8 cellular contexts compared by ENCODE assay signal in the genomic region with DNA sequence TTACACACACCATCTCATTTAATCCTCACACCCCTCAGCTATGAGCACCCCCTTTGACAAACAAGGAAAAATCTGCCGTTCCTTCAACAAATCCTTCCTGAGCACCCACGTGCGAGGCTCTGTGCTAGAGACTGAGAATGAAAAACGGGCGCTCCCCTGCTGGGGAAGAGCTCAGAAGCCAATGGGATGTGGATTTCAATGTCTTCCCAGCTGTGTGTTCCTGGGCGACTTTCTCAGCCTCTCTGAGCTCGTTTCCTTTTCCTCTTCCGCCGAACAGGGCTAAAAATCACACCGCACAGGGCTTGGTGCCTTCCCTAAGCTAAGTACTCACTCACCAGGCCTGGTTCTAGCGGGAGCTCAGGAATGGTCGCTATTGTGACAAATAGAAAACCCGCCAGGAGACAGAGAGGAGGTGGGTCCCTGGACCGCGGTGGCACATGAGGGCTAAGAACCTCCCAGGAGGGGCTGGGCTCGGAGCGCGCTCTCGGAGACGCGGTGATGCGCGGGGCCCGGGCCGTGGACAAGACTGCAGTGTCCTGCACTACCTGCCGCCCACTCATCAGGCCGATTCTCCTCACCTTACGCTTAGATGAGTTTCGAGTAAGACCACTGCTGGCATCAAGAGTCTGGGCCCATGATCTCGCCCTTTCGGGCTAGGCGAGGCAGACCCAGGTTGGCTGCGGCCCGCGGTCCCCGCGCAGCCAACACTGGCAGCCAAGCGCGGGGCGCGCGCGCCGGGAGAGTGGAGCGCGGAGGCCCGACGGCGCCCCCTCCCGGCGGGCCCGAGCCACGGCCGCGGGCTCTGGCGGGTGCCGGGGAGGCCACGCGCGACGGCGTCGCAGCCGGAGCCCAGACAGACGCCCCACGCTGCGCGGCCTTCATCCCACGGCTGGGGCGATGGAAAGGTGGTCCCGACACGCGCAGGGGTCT. TPM values are rescaled to one million over a fixed set of nuclear protein-coding genes. Genes with fewer than 3 reads are reported as not detected.
DNase-seq lines count a peak whose midpoint lies in the region; ATAC-seq and TF ChIP-seq lines count a peak whose summit lies in the region.

No MANE protein-coding gene starts in this region.

- H3K36me3 ChIP-seq in CD8-positive, alpha-beta memory T cell (ENCODE audit: insufficient read depth, low read length): no peaks in the 10 kb centered on the region
- H3K36me3 ChIP-seq in HUES48 (ENCODE audit: control insufficient read depth, insufficient read depth, low read length): peaks cover 5% of the 10 kb centered on the region

- peak overlapping the region; percentile 64 for H3K27ac ChIP-seq in CD8-positive, alpha-beta memory T cell (ENCODE audit: low read depth, low read length)
- no peak overlapping the region for H3K27ac ChIP-seq in HUES48 (ENCODE audit: low read depth, low read length)

- peak overlapping the region; percentile 84 for H3K4me3 ChIP-seq in CD8-positive, alpha-beta memory T cell (ENCODE audit: low read length)
- peak overlapping the region; percentile 90 for H3K4me3 ChIP-seq in HUES48 (ENCODE audit: low read depth, low read length)

- ATAC-seq in left lobe of liver (peak; percentile 83), GM19395 (IDR thresholded peaks at IDR 0.05; ENCODE audit: unreplicated experiment) (no peak)

- peaks cover 29 to 57% (median 53%) of the 10 kb centered on the region in 3 donors for H3K4me1 Mint-ChIP-seq in CD8-positive, alpha-beta memory T cell
- peaks cover 9% of the 10 kb centered on the region for H3K4me1 Mint-ChIP-seq in chondrocyte (ENCODE audit: low read depth)

- H3K9me3 ChIP-seq in CD8-positive, alpha-beta memory T cell (ENCODE audit: low read length): no peaks in the 10 kb centered on the region
- H3K9me3 ChIP-seq in HUES48 (ENCODE audit: control insufficient read depth, insufficient read depth, low read length): no peaks in the 10 kb centered on the region

- H3K9ac ChIP-seq in HUES48 (ENCODE audit: low read depth, low read length): peak overlapping the region; percentile 64

- peak; percentile 82 for TF ChIP-seq CTCF in chondrocyte (IDR thresholded peaks at IDR 0.05)

- H3K36me3 Mint-ChIP-seq in CD8-positive, alpha-beta memory T cell: no peaks in the 10 kb centered on the region
- peaks cover 5% of the 10 kb centered on the region for H3K36me3 Mint-ChIP-seq in chondrocyte (ENCODE audit: low read depth)

- CTCF ChIA-PET in CD8-positive, alpha-beta memory T cell (lab: Charles Lee): interaction anchor here (0.6 to 5.7 kb wide), 33 partner anchors 9 to 318 kb away, joined by 3 to 38 read pairs (median 4); a partner anchor contains a TSS

- DNase-seq in CD8-positive, alpha-beta memory T cell: peak; percentile 55 to 76 (median 63)
- DNase-seq in activated CD4-positive, CD25-positive, alpha-beta regulatory T cell treated with anti-CD3 and anti-CD28 coated beads, Interleukin-2, amount 50 U/mL, for 72 hours: peak; percentile 78
- DNase-seq in chondrocyte (ENCODE audit: low spot score) (no peak), left lobe of liver (ENCODE audit: low spot score) (peak; percentile 56), cortex of kidney (lab: John Stamatoyannopoulos, UW) (no peak)
- peak; percentile 54 to 64 for DNase-seq in stimulated activated CD4-positive, alpha-beta T cell treated with anti-CD3 and anti-CD28 coated beads, Interleukin-2, amount 100 ng/mL, for 24 hours

- peaks cover 9% of the 10 kb centered on the region for H3K27me3 ChIP-seq in CD8-positive, alpha-beta memory T cell (ENCODE audit: insufficient read depth, low read length, poor library complexity, severe bottlenecking)
- H3K27me3 ChIP-seq in HUES48 (ENCODE audit: control insufficient read depth, insufficient read depth, low read length): peaks cover 13% of the 10 kb centered on the region

- POLR2A ChIA-PET in CD8-positive, alpha-beta memory T cell (lab: Charles Lee): interaction anchor here (0.7 to 1.0 kb wide), 3 partner anchors 16 to 29 kb away, joined by 3 to 4 read pairs (median 3); no protein-coding TSS in a partner anchor

- peak overlapping the region; percentile 76 to 87 (median 82) for H3K4me3 Mint-ChIP-seq in CD8-positive, alpha-beta memory T cell
- H3K4me3 Mint-ChIP-seq in chondrocyte (ENCODE audit: unreplicated experiment): peak overlapping the region; percentile 70

- H3K27ac Mint-ChIP-seq in CD8-positive, alpha-beta memory T cell: peak overlapping the region; percentile 14 to 97 (median 88)
- no peak overlapping the region for H3K27ac Mint-ChIP-seq in chondrocyte (ENCODE audit: unreplicated experiment)

- no peaks in the 10 kb centered on the region for H3K9me3 Mint-ChIP-seq in CD8-positive, alpha-beta memory T cell
- no peaks in the 10 kb centered on the region for H3K9me3 Mint-ChIP-seq in chondrocyte (ENCODE audit: low read depth)

- peaks cover 42% of the 10 kb centered on the region for H3K4me1 ChIP-seq in CD8-positive, alpha-beta memory T cell (ENCODE audit: insufficient read depth, low read length)
- peaks cover 28% of the 10 kb centered on the region for H3K4me1 ChIP-seq in HUES48 (ENCODE audit: control insufficient read depth, insufficient read depth, low read length)

- peaks cover 9 to 14% of the 10 kb centered on the region in 2 donors for H3K27me3 Mint-ChIP-seq in CD8-positive, alpha-beta memory T cell
- peaks cover 34% of the 10 kb centered on the region for H3K27me3 Mint-ChIP-seq in chondrocyte (ENCODE audit: low read depth)

RNA-seq across cellular contexts. Expression of a gene that starts 17.0 kb away (rescaled TPM):
- not detected for total RNA-seq in CD8-positive, alpha-beta memory T cell
- not detected for polyA plus RNA-seq in CD8-positive, alpha-beta memory T cell
- total RNA-seq in chondrocyte: 0.13 to 0.30 TPM (median 0.15 TPM) in 3 replicates
- not detected for total RNA-seq in left lobe of liver

RNA-seq across cellular contexts. Expression of a gene that starts 26.6 kb away (rescaled TPM):
- total RNA-seq in CD8-positive, alpha-beta memory T cell: 10 to 100 TPM; 10.5 to 12.7 TPM
- 6.2 TPM for polyA plus RNA-seq in CD8-positive, alpha-beta memory T cell
- 9.7 to 11.0 TPM (median 10.0 TPM) in 3 replicates for total RNA-seq in chondrocyte
- total RNA-seq in left lobe of liver: 11.8 TPM

RNA-seq across cellular contexts. Expression of a gene that starts 57.0 kb away (rescaled TPM):
- under 1 TPM; 0.64 to 0.68 TPM for total RNA-seq in CD8-positive, alpha-beta memory T cell
- 0.28 TPM for polyA plus RNA-seq in CD8-positive, alpha-beta memory T cell
- 7.6 to 10.3 TPM (median 8.7 TPM) in 3 replicates for total RNA-seq in chondrocyte
- 0.35 TPM for total RNA-seq in left lobe of liver

Comparison
In these comparisons a context has a peak if more than half of its experiments do, and no peak if none do; other contexts are left out.
1. DNase-seq: peak in CD8-positive, alpha-beta memory T cell (5 of 5), activated CD4-positive, CD25-positive, alpha-beta regulatory T cell treated with anti-CD3 and anti-CD28 coated beads, Interleukin-2, amount 50 U/mL, for 72 hours (single experiment), left lobe of liver (single experiment) and stimulated activated CD4-positive, alpha-beta T cell treated with anti-CD3 and anti-CD28 coated beads, Interleukin-2, amount 100 ng/mL, for 24 hours (2 of 2); none in chondrocyte (single experiment) and cortex of kidney (single experiment).